Comparison of ENCODE assay signal across 21 cellular contexts in genomic region chr9:2403701-2404100, GRCh38.
A peak's percentile ranks its signal among the peaks of the same experiment; 100 is the strongest.
DNase-seq lines count a peak whose midpoint lies in the region; ATAC-seq, FAIRE-seq and TF ChIP-seq lines count a peak whose summit lies in the region.
"Had no signal": no experiment of that assay in that cellular context is flagged by ENCODE, and none has a peak within 500 bp of the region (broad histone marks: within the 10 kb centered on the region; RNA-seq: fewer than 3 reads in every experiment).

No MANE protein-coding gene starts in this region.

- H3K4me3 Mint-ChIP-seq in activated T-helper 17 cell treated with anti-CD3 and anti-CD28 coated beads, Interleukin-2, amount 50 U/mL, for 72 hours: no peak overlapping the region
- H3K4me3 Mint-ChIP-seq: CD14-positive monocyte; CD8-positive, alpha-beta memory T cell had no signal

- H3K27me3 Mint-ChIP-seq in activated T-helper 17 cell treated with anti-CD3 and anti-CD28 coated beads, Interleukin-2, amount 50 U/mL, for 72 hours: peaks cover 16% of the 10 kb centered on the region

- no peaks in the 10 kb centered on the region for H3K36me3 Mint-ChIP-seq in activated T-helper 17 cell treated with anti-CD3 and anti-CD28 coated beads, Interleukin-2, amount 50 U/mL, for 72 hours (ENCODE audit: low read depth)
- H3K36me3 Mint-ChIP-seq: CD14-positive monocyte; CD8-positive, alpha-beta memory T cell had no signal

- no peaks in the 10 kb centered on the region for H3K4me1 Mint-ChIP-seq in activated T-helper 17 cell treated with anti-CD3 and anti-CD28 coated beads, Interleukin-2, amount 50 U/mL, for 72 hours
- H3K4me1 Mint-ChIP-seq: CD14-positive monocyte; CD8-positive, alpha-beta memory T cell had no signal

- no peak for FAIRE-seq in GM12892 (lab: Jason Lieb, UNC)
- FAIRE-seq: GM18507 had no signal

- no peak for TF ChIP-seq CTCF in astrocyte of the spinal cord (IDR thresholded peaks at IDR 0.05; ENCODE audit: low read depth, low read length)

- in situ Hi-C loops in astrocyte of the spinal cord (cut with HindIII; ENCODE audit: low sequenced_read_pairs): no loop called here

- H3K9me3 Mint-ChIP-seq in activated T-helper 17 cell treated with anti-CD3 and anti-CD28 coated beads, Interleukin-2, amount 50 U/mL, for 72 hours: peaks cover 7% of the 10 kb centered on the region

- no peak for TF ChIP-seq POLR2A in GM12892 (IDR thresholded peaks at IDR 0.05; ENCODE audit: low read depth, low read length)

- H3K27ac Mint-ChIP-seq in activated T-helper 17 cell treated with anti-CD3 and anti-CD28 coated beads, Interleukin-2, amount 50 U/mL, for 72 hours: no peak overlapping the region
- H3K27ac Mint-ChIP-seq: CD14-positive monocyte; CD8-positive, alpha-beta memory T cell had no signal

- no peak overlapping the region for H3K4me3 ChIP-seq in astrocyte of the spinal cord (ENCODE audit: low read depth, low read length)

- peak; percentile 40 for DNase-seq in astrocyte of the spinal cord (ENCODE audit: low read depth, low spot score)
- peak; percentile 80 for DNase-seq in iris pigment epithelial cell (ENCODE audit: low read depth)
- no peak for DNase-seq in GM12892 (ENCODE audit: insufficient read length)
- DNase-seq in AG20443 (ENCODE audit: low spot score): no peak
- DNase-seq: BE2C; CD8-positive, alpha-beta memory T cell; DND-41; H7; NCI-H1092 treated with DMSO at 0.1 percent for 48 hours; NCI-H1436 treated with DMSO at 0.1 percent for 48 hours; NCI-H1930; NCI-H2107; NCI-H446 treated with DMSO at 0.1 percent for 48 hours; NCI-H526 treated with DMSO at 0.1 percent for 48 hours; SHP77 had no signal

- peak; percentile 35 for ATAC-seq in esophagus mucosa
- no peak for ATAC-seq in HG03521 (IDR thresholded peaks at IDR 0.05; ENCODE audit: unreplicated experiment)
- ATAC-seq in activated T-helper 17 cell treated with anti-CD3 and anti-CD28 coated beads, Interleukin-2, amount 50 U/mL, for 72 hours (replicated peaks): no peak
- ATAC-seq: Panc1 had no signal

Comparison
In these comparisons a context has a peak if more than half of its experiments do, and no peak if none do; other contexts are left out.
1. DNase-seq: peak in astrocyte of the spinal cord (single experiment) and iris pigment epithelial cell (single experiment); none in GM12892 (single experiment) and AG20443 (single experiment).